14 cellular contexts compared by ENCODE assay signal in the genomic region with DNA sequence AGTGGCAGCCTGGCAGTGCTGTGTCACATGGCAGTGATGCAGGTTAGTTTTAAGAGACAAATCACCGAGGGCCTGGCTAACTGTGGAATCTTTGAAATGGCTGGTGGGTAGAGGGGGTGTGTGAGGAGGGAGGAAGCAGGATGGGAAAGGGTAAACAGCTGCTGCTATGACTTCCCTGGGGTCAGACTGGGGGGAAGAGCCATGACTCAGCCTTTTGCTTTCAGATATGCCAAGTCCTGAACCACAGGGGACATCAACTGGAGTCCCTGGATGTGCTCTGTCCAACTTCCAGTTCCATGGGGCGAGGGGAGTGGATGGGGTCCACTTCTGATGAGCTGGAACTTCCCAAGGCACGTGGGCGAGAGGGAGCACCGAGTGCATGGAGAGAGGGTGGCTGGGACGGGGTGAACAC.
A peak's percentile ranks its signal among the peaks of the same experiment; 100 is the strongest.
DNase-seq lines count a peak whose midpoint lies in the region; ATAC-seq, FAIRE-seq and TF ChIP-seq lines count a peak whose summit lies in the region.
"Had no signal": no experiment of that assay in that cellular context is flagged by ENCODE, and none has a peak within 500 bp of the region (broad histone marks: within the 10 kb centered on the region; RNA-seq: fewer than 3 reads in every experiment).

No MANE protein-coding gene starts in this region.

- H2AFZ ChIP-seq in GM23248 (no peak overlapping the region), astrocyte (ENCODE audit: low read depth, low read length) (no peak overlapping the region)

- H3K36me3 Mint-ChIP-seq in astrocyte (ENCODE audit: low read depth, unreplicated experiment), result no peaks in the 10 kb centered on the region

- no peaks in the 10 kb centered on the region for H3K9me3 ChIP-seq in GM23248 (ENCODE audit: low read depth)
- H3K9me3 ChIP-seq in astrocyte (ENCODE audit: insufficient read depth, low read depth, low read length), result no peaks in the 10 kb centered on the region
- H3K9me3 ChIP-seq: adrenal gland, tibial nerve had no signal

- H3K9me2 ChIP-seq in GM23248 (ENCODE audit: insufficient read depth), result no peaks in the 10 kb centered on the region

- H3K4me2 ChIP-seq in GM23248 (ENCODE audit: unreplicated experiment), result no peak overlapping the region
- peak overlapping the region; percentile 27 for H3K4me2 ChIP-seq in astrocyte (ENCODE audit: low read length)

- H3K27me3 ChIP-seq in GM23248 (replicated peaks; ENCODE audit: insufficient read depth) (no peaks in the 10 kb centered on the region), astrocyte (ENCODE audit: insufficient read depth, low read length) (no peaks in the 10 kb centered on the region)
- H3K27me3 ChIP-seq: adrenal gland had no signal

- no peaks in the 10 kb centered on the region for H3K79me2 ChIP-seq in GM23248 (ENCODE audit: insufficient read depth)
- H3K79me2 ChIP-seq in astrocyte (ENCODE audit: insufficient read depth, low read length), result no peaks in the 10 kb centered on the region

- H3K27ac ChIP-seq in GM23248 (no peak overlapping the region), astrocyte (ENCODE audit: low read depth, low read length) (no peak overlapping the region)
- H3K27ac ChIP-seq: adrenal gland, tibial nerve had no signal

- peaks cover 4% of the 10 kb centered on the region for H3K9me3 Mint-ChIP-seq in astrocyte (ENCODE audit: unreplicated experiment)

- peak overlapping the region; percentile 94 for H3K27ac Mint-ChIP-seq in astrocyte (ENCODE audit: unreplicated experiment)

- H3K4me3 ChIP-seq in GM23248 (no peak overlapping the region), astrocyte (ENCODE audit: insufficient read depth, low read depth, low read length) (no peak overlapping the region)
- H3K4me3 ChIP-seq: adrenal gland, tibial nerve had no signal

- H3K4me1 ChIP-seq in GM23248 (ENCODE audit: insufficient read depth) (peaks cover 22% of the 10 kb centered on the region), astrocyte (ENCODE audit: insufficient read depth, low read length) (peaks cover 41% of the 10 kb centered on the region)

- peaks cover 46% of the 10 kb centered on the region for H3K4me1 Mint-ChIP-seq in astrocyte (ENCODE audit: low read depth, unreplicated experiment)

- peaks cover 6% of the 10 kb centered on the region for H3K27me3 Mint-ChIP-seq in astrocyte (ENCODE audit: low read depth, unreplicated experiment)

- FAIRE-seq in astrocyte (lab: Jason Lieb, UNC), result no peak
- FAIRE-seq: D721Med had no signal

- H3K36me3 ChIP-seq in GM23248 (ENCODE audit: low read depth) (no peaks in the 10 kb centered on the region), astrocyte (ENCODE audit: insufficient read depth, low read length) (no peaks in the 10 kb centered on the region)
- H3K36me3 ChIP-seq: adrenal gland, tibial nerve had no signal

- peaks cover 19% of the 10 kb centered on the region for H3F3A ChIP-seq in GM23248 (ENCODE audit: insufficient read depth)

- H3K9ac ChIP-seq in GM23248 (no peak overlapping the region), astrocyte (ENCODE audit: low read length) (no peak overlapping the region)

- no peak for ATAC-seq in GM21786 (IDR thresholded peaks at IDR 0.05; ENCODE audit: unreplicated experiment)
- no peak for ATAC-seq in GM19328 (IDR thresholded peaks at IDR 0.05; ENCODE audit: unreplicated experiment)
- no peak for ATAC-seq in HG02763 (IDR thresholded peaks at IDR 0.05; ENCODE audit: unreplicated experiment)

- no peaks in the 10 kb centered on the region for H4K20me1 ChIP-seq in GM23248 (ENCODE audit: insufficient read depth)
- H4K20me1 ChIP-seq in astrocyte (ENCODE audit: insufficient read depth, low read length), result no peaks in the 10 kb centered on the region

- H3K4me3 Mint-ChIP-seq in astrocyte (ENCODE audit: unreplicated experiment), result no peak overlapping the region

- TF ChIP-seq CTCF in astrocyte (IDR thresholded peaks at IDR 0.05; ENCODE audit: insufficient read depth, low read depth, low read length), result no peak

- WGBS in GM23248 (ENCODE audit: low coverage in 1 of 2, low lambda C conversion rate in 2 of 2, missing lambda C conversion rate in 2 of 2), 2 experiments, result 81 to 87% methylated on average over 6 of the region's 6 CpGs

- DNase-seq in A172 (ENCODE audit: low spot score) (peak; percentile 70), GM23248 (peak; percentile 53), astrocyte (ENCODE audit: low read depth) (peak; percentile 60), kidney tubule cell (ENCODE audit: low spot score) (peak; percentile 76), LoVo (ENCODE audit: low spot score) (no peak)
- DNase-seq: adrenal gland; foreskin melanocyte; NCI-H524; stimulated activated CD4-positive, alpha-beta T cell treated with anti-CD3 and anti-CD28 coated beads, Interleukin-2, amount 100 ng/mL, for 24 hours had no signal

- in situ Hi-C loops in GM23248 (cut with MboI), result no loop called here
